Comparison of ENCODE assay signal across 12 cellular contexts in the genomic region with DNA sequence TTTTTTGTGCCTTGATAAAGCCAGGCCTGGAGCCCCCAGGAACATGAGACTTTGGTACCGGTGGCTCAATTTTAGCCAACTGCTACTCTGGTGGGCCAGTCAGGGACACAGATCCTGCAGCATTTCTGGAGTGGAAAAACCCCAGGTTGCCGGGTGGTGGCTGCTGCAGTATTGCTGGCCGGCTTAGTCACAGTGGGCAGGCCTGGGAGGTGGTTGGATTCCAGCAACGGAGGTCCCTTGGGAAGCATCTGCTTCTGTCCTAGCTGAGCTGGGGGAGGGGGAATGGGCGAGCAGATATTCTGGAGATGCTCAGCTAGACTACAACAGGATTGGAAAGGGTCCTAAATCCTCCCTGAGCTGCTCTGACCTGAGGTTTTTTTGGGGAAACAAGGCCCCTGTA. TPM values are rescaled to one million over a fixed set of nuclear protein-coding genes. Genes with fewer than 3 reads are reported as not detected.
DNase-seq lines count a peak whose midpoint lies in the region; ATAC-seq, FAIRE-seq and TF ChIP-seq lines count a peak whose summit lies in the region.
"Had no signal": no experiment of that assay in that cellular context is flagged by ENCODE, and none has a peak within 500 bp of the region (broad histone marks: within the 10 kb centered on the region; RNA-seq: fewer than 3 reads in every experiment).

No MANE protein-coding gene starts in this region.

- peak in 3 of 4 donors; percentile 31 to 45 (median 32) for ATAC-seq in pancreas
- no peak for ATAC-seq in HG02610 (IDR thresholded peaks at IDR 0.05; ENCODE audit: unreplicated experiment)

- FAIRE-seq in pancreas (lab: Jason Lieb, UNC), result no peak
- FAIRE-seq: H1 had no signal

- H3K4me1 ChIP-seq in pancreas, result peaks cover 0 to 13% (median 0%) of the 10 kb centered on the region in 3 donors

- peak; percentile 47 for DNase-seq in COLO829 (ENCODE audit: low spot score)
- peak; percentile 63 for DNase-seq in NCI-H82 treated with DMSO at 0.1 percent for 48 hours (lab: John Stamatoyannopoulos, UW; ENCODE audit: unreplicated experiment)
- peak; percentile 81 for DNase-seq in fibroblast of peridontal ligament (ENCODE audit: extremely low read depth)
- DNase-seq in pancreas, result no peak
- DNase-seq in NCI-H1436 (lab: John Stamatoyannopoulos, UW), result no peak
- DNase-seq in activated CD4-positive, alpha-beta T cell treated with anti-CD3 and anti-CD28 coated beads for 4 hours, result no peak
- no peak for DNase-seq in epidermal melanocyte (ENCODE audit: insufficient read length, low spot score)
- DNase-seq: activated naive CD4-positive, alpha-beta T cell treated with Interleukin-2 at 50 U/mL for 16 hours; NCI-H510A had no signal

- H3K4me3 ChIP-seq in pancreas, result no peak overlapping the region

- H3K36me3 ChIP-seq in pancreas, result no peaks in the 10 kb centered on the region

- no peak for TF ChIP-seq CTCF in pancreas (IDR thresholded peaks at IDR 0.05)

- intact Hi-C loops in pancreas (cut with DNase I), result no loop called here

- no peaks in the 10 kb centered on the region for H3K27me3 ChIP-seq in pancreas

- no peaks in the 10 kb centered on the region for H3K9me3 ChIP-seq in pancreas

- WGBS in pancreas, 2 donors, result 73 to 74% methylated on average over 5 of the region's 5 CpGs

- no peak overlapping the region for H3K27ac ChIP-seq in pancreas
- H3K27ac ChIP-seq: epithelial cell of prostate had no signal

RNA-seq across cellular contexts. Expression of a gene that starts 31.7 kb away (rescaled TPM):
- total RNA-seq in pancreas, result not detected
- not detected for polyA plus RNA-seq in pancreas
- total RNA-seq: H1 had no signal
- polyA plus RNA-seq: H1 had no signal

RNA-seq across cellular contexts. Expression of a gene that starts 49.9 kb away (rescaled TPM):
- 10 to 100 TPM; 10.1 to 20.9 (median 15.0) TPM for total RNA-seq in pancreas
- 10 to 100 TPM; 47.9 to 68.1 TPM for polyA plus RNA-seq in pancreas

Comparison
In these comparisons a context has a peak if more than half of its experiments do, and no peak if none do; other contexts are left out.
1. DNase-seq: peak in COLO829 (single experiment), NCI-H82 treated with DMSO at 0.1 percent for 48 hours (single experiment) and fibroblast of peridontal ligament (single experiment); none in pancreas (0 of 6), NCI-H1436 (single experiment), activated CD4-positive, alpha-beta T cell treated with anti-CD3 and anti-CD28 coated beads for 4 hours (0 of 2) and epidermal melanocyte (single experiment).